In genomic region chr13:76861859-76862258, GRCh38 we compare ENCODE assay signal across 1 cellular context.
TF ChIP-seq lines count a peak whose summit lies in the region.

No MANE protein-coding gene starts in this region.

TF ChIP-seq in endothelial cell of umbilical vein, 7 proteins besides CTCF, POLR2A, EP300 and RAD21 (continued from another document):
- no peak for TF ChIP-seq FOS (IDR thresholded peaks at IDR 0.05; ENCODE audit: borderline replicate concordance, insufficient read depth, low read length)
- TF ChIP-seq GATA2 (IDR thresholded peaks at IDR 0.05; ENCODE audit: insufficient read depth, insufficient read length, low read depth, low read length), result no peak
- no peak for TF ChIP-seq MYC (IDR thresholded peaks at IDR 0.05; ENCODE audit: low read depth, low read length)
- no peak for TF ChIP-seq POLR2AphosphoS5 (IDR thresholded peaks at IDR 0.05; ENCODE audit: insufficient read depth, low read depth, low read length)
